In the genomic region with DNA sequence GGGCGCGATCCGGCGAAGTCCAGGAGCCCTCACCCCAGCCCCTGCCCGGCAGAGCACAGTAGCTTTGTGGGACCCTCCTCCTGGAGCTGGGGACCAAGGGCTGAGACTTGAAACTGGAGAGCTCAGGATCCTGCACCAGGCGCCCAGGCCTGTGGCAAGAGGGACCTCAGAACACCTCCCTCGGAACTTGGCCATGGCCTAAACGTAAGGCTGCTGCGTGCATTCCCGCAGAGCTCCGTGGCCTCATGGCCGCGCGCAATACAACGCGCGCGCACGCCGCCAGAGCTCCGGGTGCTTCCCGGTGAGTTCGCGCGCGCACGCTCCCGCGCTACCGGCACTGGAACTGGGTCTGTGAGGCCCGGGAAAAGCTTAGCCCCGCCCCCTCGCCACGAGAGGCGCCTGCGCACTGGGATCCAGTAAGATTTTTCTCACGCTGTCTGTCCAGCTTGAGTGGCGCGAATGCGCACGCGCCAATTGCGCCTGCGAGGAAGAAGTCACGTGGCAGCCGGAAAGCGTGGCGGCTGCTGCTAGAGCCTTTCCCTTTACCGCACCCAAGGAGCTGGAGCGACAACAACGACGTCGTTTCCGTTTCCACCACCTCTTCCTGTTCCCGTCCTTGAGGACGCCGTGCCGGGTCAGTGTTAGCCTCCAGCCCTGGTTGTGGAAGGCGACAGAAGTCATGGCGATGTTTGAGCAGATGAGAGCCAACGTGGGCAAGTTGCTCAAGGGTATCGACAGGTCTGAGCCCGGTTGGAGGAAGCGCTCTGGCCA, we compare ENCODE assay signal across 2 cellular contexts.
TF ChIP-seq lines count a peak whose summit lies in the region.

A gene with protein sequence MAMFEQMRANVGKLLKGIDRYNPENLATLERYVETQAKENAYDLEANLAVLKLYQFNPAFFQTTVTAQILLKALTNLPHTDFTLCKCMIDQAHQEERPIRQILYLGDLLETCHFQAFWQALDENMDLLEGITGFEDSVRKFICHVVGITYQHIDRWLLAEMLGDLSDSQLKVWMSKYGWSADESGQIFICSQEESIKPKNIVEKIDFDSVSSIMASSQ (plus strand): TSS at position 599 of the 771 bp plus-strand sequence. CDS start 81 bp downstream, at position 680.

TF ChIP-seq in IMR-90, 13 proteins besides CTCF, POLR2A, EP300 and RAD21:
- no peak for TF ChIP-seq RFX5 (IDR thresholded peaks at IDR 0.05; ENCODE audit: low read depth, low read length)
- TF ChIP-seq, protein P1, sequence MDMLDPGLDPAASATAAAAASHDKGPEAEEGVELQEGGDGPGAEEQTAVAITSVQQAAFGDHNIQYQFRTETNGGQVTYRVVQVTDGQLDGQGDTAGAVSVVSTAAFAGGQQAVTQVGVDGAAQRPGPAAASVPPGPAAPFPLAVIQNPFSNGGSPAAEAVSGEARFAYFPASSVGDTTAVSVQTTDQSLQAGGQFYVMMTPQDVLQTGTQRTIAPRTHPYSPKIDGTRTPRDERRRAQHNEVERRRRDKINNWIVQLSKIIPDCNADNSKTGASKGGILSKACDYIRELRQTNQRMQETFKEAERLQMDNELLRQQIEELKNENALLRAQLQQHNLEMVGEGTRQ (IDR thresholded peaks at IDR 0.05; ENCODE audit: low read depth, low read length): peak; percentile 97
- peak; percentile 93 for TF ChIP-seq BHLHE40 (IDR thresholded peaks at IDR 0.05; ENCODE audit: low read depth, low read length)
- TF ChIP-seq MAZ (IDR thresholded peaks at IDR 0.05; ENCODE audit: borderline replicate concordance, low read depth, low read length): no peak
- TF ChIP-seq MXI1 (IDR thresholded peaks at IDR 0.05; ENCODE audit: borderline replicate concordance, low read depth, low read length): peak; percentile 99
- no peak for TF ChIP-seq SMC3 (IDR thresholded peaks at IDR 0.05; ENCODE audit: low read depth, low read length)
- TF ChIP-seq CHD1 (IDR thresholded peaks at IDR 0.05; ENCODE audit: low read depth, low read length): no peak
TF ChIP-seq in IMR-90: peak in this region for 3.

TF ChIP-seq in endothelial cell of umbilical vein, 7 proteins besides CTCF, POLR2A, EP300 and RAD21:
- TF ChIP-seq MYC (IDR thresholded peaks at IDR 0.05; ENCODE audit: low read depth, low read length): peak; percentile 2
- TF ChIP-seq GATA2 (IDR thresholded peaks at IDR 0.05; ENCODE audit: insufficient read depth, insufficient read length, low read depth, low read length): no peak
- TF ChIP-seq, protein P2, sequence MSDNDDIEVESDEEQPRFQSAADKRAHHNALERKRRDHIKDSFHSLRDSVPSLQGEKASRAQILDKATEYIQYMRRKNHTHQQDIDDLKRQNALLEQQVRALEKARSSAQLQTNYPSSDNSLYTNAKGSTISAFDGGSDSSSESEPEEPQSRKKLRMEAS (IDR thresholded peaks at IDR 0.05; ENCODE audit: insufficient read depth, insufficient read length): peak; percentile 98
- TF ChIP-seq EZH2 (IDR thresholded peaks at IDR 0.05; ENCODE audit: borderline replicate concordance, low read depth, low read length, severe bottlenecking): no peak
- TF ChIP-seq FOS (IDR thresholded peaks at IDR 0.05; ENCODE audit: borderline replicate concordance, insufficient read depth, low read length): no peak
- TF ChIP-seq POLR2AphosphoS5 (IDR thresholded peaks at IDR 0.05; ENCODE audit: insufficient read depth, low read depth, low read length): peak; percentile 91
- TF ChIP-seq JUN (IDR thresholded peaks at IDR 0.05; ENCODE audit: borderline replicate concordance, insufficient read depth, insufficient read length, low read depth): no peak
